Comparison of ENCODE assay signal across 8 cellular contexts in the genomic region with DNA sequence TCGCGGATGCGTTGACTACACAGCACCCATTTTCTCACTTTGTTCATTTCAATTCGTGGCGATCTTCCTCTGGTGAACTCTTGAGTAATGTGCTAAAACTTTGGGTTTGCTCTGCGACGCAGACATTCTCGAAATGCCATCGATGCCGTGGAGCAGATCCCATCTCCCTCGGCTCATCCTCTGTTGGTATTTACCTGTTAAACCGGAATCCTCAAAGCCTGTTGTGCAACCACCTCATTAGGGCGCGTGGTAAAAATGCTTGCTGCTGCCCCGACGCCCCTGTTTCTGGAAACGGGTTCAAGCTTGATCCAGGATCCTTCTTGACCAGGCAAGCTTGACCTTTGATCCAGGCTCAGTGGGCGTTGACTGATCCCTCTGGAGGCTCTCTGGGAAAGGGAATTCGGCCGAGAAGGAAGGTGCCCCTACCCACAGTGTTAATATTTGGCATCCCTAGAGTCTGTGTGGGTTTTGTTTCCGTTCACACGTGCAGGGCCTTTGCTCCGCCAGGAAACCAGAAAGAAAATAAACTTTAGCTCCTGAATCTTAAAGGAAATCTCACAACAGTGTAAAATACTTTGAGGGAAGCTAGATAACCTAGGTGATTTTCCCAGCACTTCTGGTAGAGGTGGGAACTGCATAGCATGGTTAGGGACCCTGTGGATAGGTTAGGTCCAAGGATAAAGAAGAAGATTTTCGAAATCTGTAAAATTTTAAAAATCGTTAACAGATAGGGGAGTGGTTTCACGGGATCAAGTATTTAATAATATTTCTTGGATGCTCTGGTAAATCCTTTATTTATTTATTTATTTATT. TPM values are rescaled to one million over a fixed set of nuclear protein-coding genes. Genes with fewer than 3 reads are reported as not detected.
DNase-seq lines count a peak whose midpoint lies in the region; ATAC-seq, FAIRE-seq and TF ChIP-seq lines count a peak whose summit lies in the region.

No MANE protein-coding gene starts in this region.

- H3K27ac ChIP-seq in ovary, result peak overlapping the region; percentile 89 to 99

- peaks cover 16% of the 10 kb centered on the region for H3K4me1 ChIP-seq in ovary (ENCODE audit: insufficient read depth)

- TF ChIP-seq CTCF in glutamatergic neuron (IDR thresholded peaks at IDR 0.05; ENCODE audit: partially characterized antibody, unreplicated experiment) (peak; percentile 32), ovary (IDR thresholded peaks at IDR 0.05) (no peak)

- no peak for DNase-seq in Right ventricle myocardium inferior (ENCODE audit: missing footprints)
- DNase-seq in cardiac septum (ENCODE audit: low spot score), result no peak
- DNase-seq in NCI-H345 (lab: John Stamatoyannopoulos, UW), result peak; percentile 64
- DNase-seq in activated T-helper 2 cell treated with anti-CD3 and anti-CD28 coated beads, Interferon-gamma antibody, Interleukin-2, Interleukin-4, amounts not matched to agents 10 μg/mL and 5 μg/mL and 100 μg/mL, durations not matched to agents 14 hours and 24 hours and 36 hours (ENCODE audit: low spot score), result peak; percentile 12
- DNase-seq in glutamatergic neuron, result peak; percentile 36
- DNase-seq in ovary, result peak; percentile 29 to 57 (median 48)
- DNase-seq in GM12891 (ENCODE audit: insufficient read length, low spot score), result no peak

- no peaks in the 10 kb centered on the region for H3K27me3 ChIP-seq in ovary

- peaks cover 31% of the 10 kb centered on the region for H3K36me3 Mint-ChIP-seq in activated T-helper 2 cell treated with anti-CD3 and anti-CD28 coated beads, Interferon-gamma antibody, Interleukin-2, Interleukin-4, amounts not matched to agents 10 μg/mL and 5 μg/mL and 100 μg/mL, durations not matched to agents 14 hours and 24 hours and 36 hours (ENCODE audit: low read depth)
- no peaks in the 10 kb centered on the region for H3K36me3 Mint-ChIP-seq in glutamatergic neuron (ENCODE audit: unreplicated experiment)

- H3K4me1 Mint-ChIP-seq in activated T-helper 2 cell treated with anti-CD3 and anti-CD28 coated beads, Interferon-gamma antibody, Interleukin-2, Interleukin-4, amounts not matched to agents 10 μg/mL and 5 μg/mL and 100 μg/mL, durations not matched to agents 14 hours and 24 hours and 36 hours (ENCODE audit: low read depth), result peaks cover 26% of the 10 kb centered on the region
- peaks cover 22% of the 10 kb centered on the region for H3K4me1 Mint-ChIP-seq in glutamatergic neuron (ENCODE audit: low read depth, unreplicated experiment)

- WGBS in ovary, 3 donors, result 1% methylated on average over 26 of the region's 26 CpGs

- no peak for TF ChIP-seq POLR2A in ovary (IDR thresholded peaks at IDR 0.05)
- TF ChIP-seq POLR2A in GM12891 (IDR thresholded peaks at IDR 0.05; ENCODE audit: low read depth, low read length), result no peak

- TF ChIP-seq EP300 in ovary (IDR thresholded peaks at IDR 0.05), result no peak

- H3K9me3 Mint-ChIP-seq in activated T-helper 2 cell treated with anti-CD3 and anti-CD28 coated beads, Interferon-gamma antibody, Interleukin-2, Interleukin-4, amounts not matched to agents 10 μg/mL and 5 μg/mL and 100 μg/mL, durations not matched to agents 14 hours and 24 hours and 36 hours, result no peaks in the 10 kb centered on the region
- H3K9me3 Mint-ChIP-seq in glutamatergic neuron (ENCODE audit: unreplicated experiment), result peaks cover 11% of the 10 kb centered on the region

- peak; percentile 15 for ATAC-seq in Right ventricle myocardium inferior
- no peak for ATAC-seq in HG03139 (IDR thresholded peaks at IDR 0.05; ENCODE audit: unreplicated experiment)

- H3K9me3 ChIP-seq in ovary, result no peaks in the 10 kb centered on the region

- H3K36me3 ChIP-seq in ovary, result no peaks in the 10 kb centered on the region

- peak overlapping the region; percentile 98 for H3K4me3 Mint-ChIP-seq in activated T-helper 2 cell treated with anti-CD3 and anti-CD28 coated beads, Interferon-gamma antibody, Interleukin-2, Interleukin-4, amounts not matched to agents 10 μg/mL and 5 μg/mL and 100 μg/mL, durations not matched to agents 14 hours and 24 hours and 36 hours (ENCODE audit: low read depth)
- peak overlapping the region; percentile 92 for H3K4me3 Mint-ChIP-seq in glutamatergic neuron (ENCODE audit: unreplicated experiment)

- peaks cover 5% of the 10 kb centered on the region for H3K27me3 Mint-ChIP-seq in activated T-helper 2 cell treated with anti-CD3 and anti-CD28 coated beads, Interferon-gamma antibody, Interleukin-2, Interleukin-4, amounts not matched to agents 10 μg/mL and 5 μg/mL and 100 μg/mL, durations not matched to agents 14 hours and 24 hours and 36 hours (ENCODE audit: low read depth)
- H3K27me3 Mint-ChIP-seq in glutamatergic neuron (ENCODE audit: unreplicated experiment), result peaks cover 10% of the 10 kb centered on the region

- intact Hi-C loops in Right ventricle myocardium inferior (cut with DNase I) (no loop called here), cardiac septum (cut with DNase I) (loop anchor here (2.0 to 5.0 kb wide), 2 partner anchors 39 to 254 kb away; partner anchors contain the start of gene UBA2), ovary (cut with DNase I) (loop anchor here in 1 of 4 donors (5.0 kb wide), 1 partner anchor 164 kb away; no protein-coding TSS in a partner anchor)
- intact Hi-C loops in activated T-helper 2 cell treated with anti-CD3 and anti-CD28 coated beads, Interferon-gamma antibody, Interleukin-2, Interleukin-4, amounts not matched to agents 10 μg/mL and 5 μg/mL and 100 μg/mL, durations not matched to agents 14 hours and 24 hours and 36 hours (cut with micrococcal nuclease), result loop anchor here (5.0 to 10.0 kb wide), 3 partner anchors 179 to 1499 kb away; partner anchors contain the start of genes ANKRD27, RGS9BP, SCGB2B2 and ZNF302

- H3K27ac Mint-ChIP-seq in activated T-helper 2 cell treated with anti-CD3 and anti-CD28 coated beads, Interferon-gamma antibody, Interleukin-2, Interleukin-4, amounts not matched to agents 10 μg/mL and 5 μg/mL and 100 μg/mL, durations not matched to agents 14 hours and 24 hours and 36 hours, result peak overlapping the region; percentile 98
- H3K27ac Mint-ChIP-seq in glutamatergic neuron (ENCODE audit: unreplicated experiment), result peak overlapping the region; percentile 93

- no peak for FAIRE-seq in GM12891 (lab: Jason Lieb, UNC)

- peak overlapping the region; percentile 63 for H3K4me3 ChIP-seq in ovary

TF ChIP-seq in GM12891, 5 proteins besides CTCF, POLR2A, EP300 and RAD21:
- TF ChIP-seq TAF1 (IDR thresholded peaks at IDR 0.05; ENCODE audit: low read depth, low read length), result no peak
- TF ChIP-seq PAX5 (IDR thresholded peaks at IDR 0.05; ENCODE audit: insufficient read depth, low read length, severe bottlenecking), result no peak
- no peak for TF ChIP-seq SPI1 (IDR thresholded peaks at IDR 0.05; ENCODE audit: low read depth, low read length)

RNA-seq across cellular contexts. Expression of gene LSM14A, which starts 1.0 kb away (rescaled TPM):
- total RNA-seq in Right ventricle myocardium inferior (70.6 TPM), cardiac septum (69.5 TPM), glutamatergic neuron (ENCODE audit: unreplicated experiment) (89.5 TPM), ovary (100 to 1,000 TPM in 5 of 7 donors, 10 to 100 TPM in 2; 85.8 to 130 (median 116) TPM)
- total RNA-seq in activated T-helper 2 cell treated with anti-CD3 and anti-CD28 coated beads, Interferon-gamma antibody, Interleukin-2, Interleukin-4, amounts not matched to agents 10 μg/mL and 5 μg/mL and 100 μg/mL, durations not matched to agents 14 hours and 24 hours and 36 hours, result 95.8 and 101 TPM in 2 replicates
- 100 to 1,000 TPM in 1 of 2 donors, 10 to 100 TPM in 1; 87.5 to 114 TPM for polyA plus RNA-seq in ovary
- polyA plus RNA-seq in GM12891 (2012; ENCODE audit: low read depth, missing spikeins), result 77.8 TPM

Comparison
In these comparisons a context has a peak if more than half of its experiments do, and no peak if none do; other contexts are left out.
1. DNase-seq: peak in NCI-H345 (single experiment), activated T-helper 2 cell treated with anti-CD3 and anti-CD28 coated beads, Interferon-gamma antibody, Interleukin-2, Interleukin-4, amounts not matched to agents 10 μg/mL and 5 μg/mL and 100 μg/mL, durations not matched to agents 14 hours and 24 hours and 36 hours (single experiment), glutamatergic neuron (single experiment) and ovary (5 of 5); none in Right ventricle myocardium inferior (single experiment), cardiac septum (single experiment) and GM12891 (single experiment).